In the genomic region with DNA sequence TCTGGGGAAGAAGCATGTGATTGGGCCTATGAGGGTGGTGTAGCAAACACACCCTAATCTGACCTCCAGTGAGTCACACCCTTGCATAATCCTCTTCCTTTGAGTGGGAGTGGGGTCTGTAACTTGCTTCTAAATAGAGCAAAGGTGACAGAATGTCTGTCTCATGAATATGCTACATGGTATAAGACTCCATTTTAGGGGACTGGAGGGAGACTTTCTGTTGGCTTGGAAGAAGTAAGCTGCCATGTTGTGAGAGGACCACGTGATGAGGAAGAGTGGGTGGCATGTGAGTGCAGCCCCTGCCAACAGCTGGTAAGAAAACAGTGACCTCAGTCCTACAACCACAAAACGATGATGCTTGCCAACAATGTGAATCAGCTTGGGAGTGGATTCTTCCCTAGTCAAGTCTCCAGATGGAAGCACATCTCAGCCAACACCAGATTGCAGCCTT, we compare ENCODE assay signal across 11 cellular contexts. TPM values are rescaled to one million over a fixed set of nuclear protein-coding genes. Genes with fewer than 3 reads are reported as not detected.
DNase-seq lines count a peak whose midpoint lies in the region; ATAC-seq, FAIRE-seq and TF ChIP-seq lines count a peak whose summit lies in the region.
"Had no signal": no experiment of that assay in that cellular context is flagged by ENCODE, and none has a peak within 500 bp of the region (broad histone marks: within the 10 kb centered on the region; RNA-seq: fewer than 3 reads in every experiment).

No MANE protein-coding gene starts in this region.

- WGBS in IMR-90 (ENCODE audit: extremely low coverage in 2 of 2, insufficient read length in 1 of 2), 2 experiments: no CpG with 5 or more reads among the region's 2 CpGs

- no peak overlapping the region for H3K14ac ChIP-seq in IMR-90 (replicated peaks; ENCODE audit: low read depth, low read length)

- peaks cover 13% of the 10 kb centered on the region for H3K27me3 Mint-ChIP-seq in T-helper 2 cell treated with Interferon-gamma antibody and Interleukin-4, amounts not matched to agents 5 μg/mL and 100 μg/mL, for 36 hours (ENCODE audit: low read depth)
- peaks cover 13% of the 10 kb centered on the region for H3K27me3 Mint-ChIP-seq in astrocyte (ENCODE audit: low read depth, unreplicated experiment)
- H3K27me3 Mint-ChIP-seq in natural killer cell treated with Interleukin-12 subunit alpha and Interleukin-12 subunit beta and Interleukin-15 and Interleukin-18, amount 100 ng/mL, for 72 hours: no peaks in the 10 kb centered on the region

- no peak overlapping the region for H3K23ac ChIP-seq in IMR-90 (ENCODE audit: low read depth, low read length)

- BruUV-seq in IMR-90 (replicated peaks; lab: Mats Ljungman, UMichigan): no TSS peak

- H4K91ac ChIP-seq in IMR-90 (ENCODE audit: insufficient read depth, low read depth, low read length): no peak overlapping the region

- H3K9me3 Mint-ChIP-seq in T-helper 2 cell treated with Interferon-gamma antibody and Interleukin-4, amounts not matched to agents 5 μg/mL and 100 μg/mL, for 36 hours: no peaks in the 10 kb centered on the region
- peaks cover 14% of the 10 kb centered on the region for H3K9me3 Mint-ChIP-seq in astrocyte (ENCODE audit: unreplicated experiment)
- no peaks in the 10 kb centered on the region for H3K9me3 Mint-ChIP-seq in natural killer cell treated with Interleukin-12 subunit alpha and Interleukin-12 subunit beta and Interleukin-15 and Interleukin-18, amount 100 ng/mL, for 72 hours

- intact Hi-C loops in IMR-90 (cut with micrococcal nuclease): no loop called here

- H3K4me1 ChIP-seq in IMR-90 (ENCODE audit: control insufficient read depth, insufficient read depth, low read length) (no peaks in the 10 kb centered on the region; the same call in 1 of the 2 replicates), astrocyte (ENCODE audit: insufficient read depth, low read length) (peaks cover 17% of the 10 kb centered on the region)

- H3K27ac Mint-ChIP-seq in T-helper 2 cell treated with Interferon-gamma antibody and Interleukin-4, amounts not matched to agents 5 μg/mL and 100 μg/mL, for 36 hours: no peak overlapping the region
- no peak overlapping the region for H3K27ac Mint-ChIP-seq in astrocyte (ENCODE audit: unreplicated experiment)
- peak overlapping the region; percentile 53 to 70 for H3K27ac Mint-ChIP-seq in natural killer cell treated with Interleukin-12 subunit alpha and Interleukin-12 subunit beta and Interleukin-15 and Interleukin-18, amount 100 ng/mL, for 72 hours

- CTCF ChIA-PET in IMR-90 (lab: Yijun Ruan, JAX): no interaction called here

- H3K27ac ChIP-seq in IMR-90 (ENCODE audit: insufficient read depth, low read length): no peak overlapping the region
- H3K27ac ChIP-seq in astrocyte (ENCODE audit: low read depth, low read length): peak overlapping the region; percentile 61

- no peak overlapping the region for H3K56ac ChIP-seq in IMR-90 (ENCODE audit: extremely low read depth, insufficient read depth, low read length)

- H2AK9ac ChIP-seq in IMR-90 (replicated peaks; ENCODE audit: low read depth, low read length, poor library complexity): no peak overlapping the region

- H3K27me3 ChIP-seq in IMR-90 (ENCODE audit: control insufficient read depth, insufficient read depth, low read length) (no peaks in the 10 kb centered on the region), astrocyte (ENCODE audit: insufficient read depth, low read length) (no peaks in the 10 kb centered on the region)

- H3K4me3 Mint-ChIP-seq in T-helper 2 cell treated with Interferon-gamma antibody and Interleukin-4, amounts not matched to agents 5 μg/mL and 100 μg/mL, for 36 hours: no peak overlapping the region
- H3K4me3 Mint-ChIP-seq in astrocyte (ENCODE audit: unreplicated experiment): no peak overlapping the region
- peak overlapping the region; percentile 59 for H3K4me3 Mint-ChIP-seq in natural killer cell treated with Interleukin-12 subunit alpha and Interleukin-12 subunit beta and Interleukin-15 and Interleukin-18, amount 100 ng/mL, for 72 hours

- peak overlapping the region; percentile 34; the same call in 1 of the 2 replicates for H3K18ac ChIP-seq in IMR-90 (ENCODE audit: low read depth, low read length)

- peaks cover 3 to 4% of the 10 kb centered on the region in 2 experiments; a peak in 2 of 4 replicates for H3K79me1 ChIP-seq in IMR-90 (ENCODE audit: low read depth in 1 of 2, low read length in 2 of 2)

- H3K9ac ChIP-seq in IMR-90 (ENCODE audit: low read depth, low read length) (no peak overlapping the region), astrocyte (ENCODE audit: low read length) (no peak overlapping the region)

- H2BK5ac ChIP-seq in IMR-90 (ENCODE audit: low read depth, low read length, poor library complexity, severe bottlenecking): peak overlapping the region; percentile 64

- DNase-seq in T-helper 2 cell treated with Interferon-gamma antibody and Interleukin-4, amounts not matched to agents 5 μg/mL and 100 μg/mL, for 36 hours (ENCODE audit: low spot score): peak; percentile 9
- DNase-seq in T-helper 2 cell (no peak), IMR-90 (peak; percentile 96), astrocyte (ENCODE audit: low read depth) (peak; percentile 94), midbrain (lab: John Stamatoyannopoulos, UW) (no peak), 8988T (no peak)
- peak; percentile 64 for DNase-seq in natural killer cell treated with Interleukin-12 subunit alpha and Interleukin-12 subunit beta and Interleukin-15 and Interleukin-18, amount 100 ng/mL, for 72 hours (ENCODE audit: low spot score)
- DNase-seq: activated CD4-positive, alpha-beta T cell treated with anti-CD3 and anti-CD28 coated beads, Interleukin-2, amount 50 U/mL, for 4 hours; effector memory CD4-positive, alpha-beta T cell; mucosa of descending colon had no signal

- FAIRE-seq in astrocyte (lab: Jason Lieb, UNC): no peak

- no peaks in the 10 kb centered on the region for H3K36me3 ChIP-seq in IMR-90 (ENCODE audit: control insufficient read depth, insufficient read depth, low read length)
- no peaks in the 10 kb centered on the region for H3K36me3 ChIP-seq in astrocyte (ENCODE audit: insufficient read depth, low read length)

- H2AK5ac ChIP-seq in IMR-90 (ENCODE audit: low read depth, low read length): no peak overlapping the region

- peak overlapping the region; percentile 72 for H2AFZ ChIP-seq in IMR-90 (replicated peaks; ENCODE audit: low read length, poor library complexity)
- H2AFZ ChIP-seq in astrocyte (ENCODE audit: low read depth, low read length): peak overlapping the region; percentile 22

- no peaks in the 10 kb centered on the region for H3K36me3 Mint-ChIP-seq in T-helper 2 cell treated with Interferon-gamma antibody and Interleukin-4, amounts not matched to agents 5 μg/mL and 100 μg/mL, for 36 hours (ENCODE audit: low read depth)
- H3K36me3 Mint-ChIP-seq in astrocyte (ENCODE audit: low read depth, unreplicated experiment): peaks cover 1% of the 10 kb centered on the region
- H3K36me3 Mint-ChIP-seq in natural killer cell treated with Interleukin-12 subunit alpha and Interleukin-12 subunit beta and Interleukin-15 and Interleukin-18, amount 100 ng/mL, for 72 hours: no peaks in the 10 kb centered on the region

- H2BK15ac ChIP-seq in IMR-90 (ENCODE audit: low read depth, low read length): no peak overlapping the region

- no peak overlapping the region for H2BK20ac ChIP-seq in IMR-90 (ENCODE audit: low read depth, low read length)

- ATAC-seq in IMR-90 (ENCODE audit: low read depth) (no peak), GM21515 (IDR thresholded peaks at IDR 0.05; ENCODE audit: unreplicated experiment) (no peak)
- ATAC-seq in natural killer cell treated with Interleukin-12 subunit alpha and Interleukin-12 subunit beta and Interleukin-15 and Interleukin-18, amount 100 ng/mL, for 72 hours: peak; percentile 28 to 68
- ATAC-seq: mucosa of descending colon had no signal

- 0 out of 2 replicates have a peak overlapping the region, but pooled peaks have one; percentile 10 for H3K4ac ChIP-seq in IMR-90 (ENCODE audit: low read depth, low read length)

- H4K5ac ChIP-seq in IMR-90 (ENCODE audit: low read depth, low read length): peak overlapping the region; percentile 38; the same call in 1 of the 2 replicates

- dilution Hi-C loops in IMR-90 (cut with HindIII; ENCODE audit: low sequenced_read_pairs, unreplicated experiment): no loop called here

- H3K4me3 ChIP-seq in IMR-90 (ENCODE audit: insufficient read depth, low read depth, low read length) (no peak overlapping the region), astrocyte (ENCODE audit: insufficient read depth, low read depth, low read length) (no peak overlapping the region)
- H3K4me3 ChIP-seq: mucosa of descending colon had no signal

- H3K9me1 ChIP-seq in IMR-90 (ENCODE audit: insufficient read depth, low read length): no peaks in the 10 kb centered on the region

- H3K79me2 ChIP-seq in astrocyte (ENCODE audit: insufficient read depth, low read length): no peaks in the 10 kb centered on the region

- TF ChIP-seq RAD21 in IMR-90 (IDR thresholded peaks at IDR 0.05; ENCODE audit: low read length): no peak

- H3K4me2 ChIP-seq in IMR-90 (ENCODE audit: low read depth, low read length) (no peak overlapping the region), astrocyte (ENCODE audit: low read length) (peak overlapping the region; percentile 26)

- TF ChIP-seq CTCF in IMR-90 (conservative IDR thresholded peaks at IDR 0.05; ENCODE audit: low read depth, low read length) (no peak), astrocyte (IDR thresholded peaks at IDR 0.05; ENCODE audit: insufficient read depth, low read depth, low read length) (no peak)

- POLR2A ChIA-PET in IMR-90 (lab: Charles Lee; ENCODE audit: unreplicated experiment): no interaction called here

- TF ChIP-seq POLR2A in IMR-90 (IDR thresholded peaks at IDR 0.05; ENCODE audit: low read depth, low read length): no peak

- no peaks in the 10 kb centered on the region for H4K20me1 ChIP-seq in IMR-90 (ENCODE audit: insufficient read depth, low read length)
- no peaks in the 10 kb centered on the region for H4K20me1 ChIP-seq in astrocyte (ENCODE audit: insufficient read depth, low read length)

- in situ Hi-C loops in IMR-90 (cut with MboI; ENCODE audit: low sequenced_read_pairs): no loop called here

- H4K8ac ChIP-seq in IMR-90 (ENCODE audit: low read depth in 2 of 2, low read length in 2 of 2): peak overlapping the region in 1 of 2 experiments; percentile 62; a peak in 1 of 4 replicates

- H3K9me3 ChIP-seq in IMR-90 (ENCODE audit: control insufficient read depth, insufficient read depth, low read length) (no peaks in the 10 kb centered on the region), astrocyte (ENCODE audit: insufficient read depth, low read depth, low read length) (no peaks in the 10 kb centered on the region)
- H3K9me3 ChIP-seq: mucosa of descending colon had no signal

- peaks cover 18% of the 10 kb centered on the region for H3K4me1 Mint-ChIP-seq in T-helper 2 cell treated with Interferon-gamma antibody and Interleukin-4, amounts not matched to agents 5 μg/mL and 100 μg/mL, for 36 hours (ENCODE audit: low read depth)
- H3K4me1 Mint-ChIP-seq in astrocyte (ENCODE audit: low read depth, unreplicated experiment): peaks cover 2% of the 10 kb centered on the region
- peaks cover 25 to 34% of the 10 kb centered on the region in 2 donors for H3K4me1 Mint-ChIP-seq in natural killer cell treated with Interleukin-12 subunit alpha and Interleukin-12 subunit beta and Interleukin-15 and Interleukin-18, amount 100 ng/mL, for 72 hours (ENCODE audit: low read depth in 2 of 2)

- no peak overlapping the region for H2BK120ac ChIP-seq in IMR-90 (ENCODE audit: low read depth, low read length)

RNA-seq across cellular contexts. Expression of a gene that starts 3.7 kb away (rescaled TPM):
- total RNA-seq in IMR-90 (2012; rRNA removed): 1.8 and 2.2 TPM in 2 replicates
- 1.2 and 1.7 TPM in 2 replicates for polyA plus RNA-seq in IMR-90 (2012; rRNA removed)
- polyA plus RNA-seq in IMR-90 (2012; cell fraction: cytosol; rRNA removed): 0.22 and 0.39 TPM in 2 replicates
- polyA plus RNA-seq in IMR-90 (2012; cell fraction: nucleus; rRNA removed; ENCODE audit: low replicate concordance): 0.24 and 2.4 TPM in 2 replicates
- total RNA-seq in astrocyte: 3.4 and 3.6 TPM in 2 replicates
- 1 to 10 TPM; 7.3 to 8.4 TPM for total RNA-seq in natural killer cell treated with Interleukin-12 subunit alpha and Interleukin-12 subunit beta and Interleukin-15 and Interleukin-18, amount 100 ng/mL, for 72 hours

RNA-seq across cellular contexts. Expression of a gene that starts 3.8 kb away (rescaled TPM):
- 15.4 and 19.7 TPM in 2 replicates for total RNA-seq in IMR-90 (2012; rRNA removed)
- 11.3 and 12.1 TPM in 2 replicates for polyA plus RNA-seq in IMR-90 (2012; rRNA removed)
- polyA plus RNA-seq in IMR-90 (2012; cell fraction: cytosol; rRNA removed): 3.4 and 4.7 TPM in 2 replicates
- 2.2 and 13.6 TPM in 2 replicates for polyA plus RNA-seq in IMR-90 (2012; cell fraction: nucleus; rRNA removed; ENCODE audit: low replicate concordance)
- 7.3 and 8.4 TPM in 2 replicates for total RNA-seq in astrocyte
- 10 to 100 TPM in 1 of 2 donors, 1 to 10 TPM in 1; 9.4 to 19.4 TPM for total RNA-seq in natural killer cell treated with Interleukin-12 subunit alpha and Interleukin-12 subunit beta and Interleukin-15 and Interleukin-18, amount 100 ng/mL, for 72 hours

Comparison
In these comparisons a context has a peak if more than half of its experiments do, and no peak if none do; other contexts are left out.
1. DNase-seq: peak in T-helper 2 cell treated with Interferon-gamma antibody and Interleukin-4, amounts not matched to agents 5 μg/mL and 100 μg/mL, for 36 hours (single experiment), IMR-90 (single experiment), astrocyte (single experiment) and natural killer cell treated with Interleukin-12 subunit alpha and Interleukin-12 subunit beta and Interleukin-15 and Interleukin-18, amount 100 ng/mL, for 72 hours (single experiment); none in T-helper 2 cell (0 of 5), midbrain (single experiment) and 8988T (single experiment).
2. H3K27ac Mint-ChIP-seq: peak in natural killer cell treated with Interleukin-12 subunit alpha and Interleukin-12 subunit beta and Interleukin-15 and Interleukin-18, amount 100 ng/mL, for 72 hours (2 of 2); none in T-helper 2 cell treated with Interferon-gamma antibody and Interleukin-4, amounts not matched to agents 5 μg/mL and 100 μg/mL, for 36 hours (single experiment) and astrocyte (single experiment).
3. ATAC-seq: peak in natural killer cell treated with Interleukin-12 subunit alpha and Interleukin-12 subunit beta and Interleukin-15 and Interleukin-18, amount 100 ng/mL, for 72 hours (2 of 2); none in IMR-90 (single experiment) and GM21515 (single experiment).